In genomic region chr18:21180588-21180987, GRCh38 we compare ENCODE assay signal across 17 cellular contexts.
DNase-seq lines count a peak whose midpoint lies in the region; ATAC-seq and TF ChIP-seq lines count a peak whose summit lies in the region.
"Had no signal": no experiment of that assay in that cellular context is flagged by ENCODE, and none has a peak within 500 bp of the region (broad histone marks: within the 10 kb centered on the region; RNA-seq: fewer than 3 reads in every experiment).

No MANE protein-coding gene starts in this region.

- H3K4me1 ChIP-seq in GM23338 (ENCODE audit: insufficient read depth), result no peaks in the 10 kb centered on the region
- H3K4me1 ChIP-seq in right lobe of liver, result peaks cover 0 to 12% (median 2%) of the 10 kb centered on the region in 4 donors
- no peaks in the 10 kb centered on the region for H3K4me1 ChIP-seq in parathyroid adenoma
- H3K4me1 ChIP-seq in Karpas-422 (ENCODE audit: low read length), result no peaks in the 10 kb centered on the region
- H3K4me1 ChIP-seq: BLaER1 had no signal

- H3K36me3 Mint-ChIP-seq in GM23338 (ENCODE audit: low read depth) (no peaks in the 10 kb centered on the region), HFFc6 (ENCODE audit: low read depth) (no peaks in the 10 kb centered on the region)
- H3K36me3 Mint-ChIP-seq: CD14-positive monocyte; CD4-positive, alpha-beta memory T cell had no signal

- H3K27me3 Mint-ChIP-seq in GM23338 (ENCODE audit: insufficient read depth, low read depth, poor library complexity), result no peaks in the 10 kb centered on the region
- H3K27me3 Mint-ChIP-seq in HFFc6 (ENCODE audit: insufficient read depth), result no peaks in the 10 kb centered on the region
- H3K27me3 Mint-ChIP-seq: CD4-positive, alpha-beta memory T cell had no signal

- H3K9me2 ChIP-seq in GM23338 (ENCODE audit: insufficient read depth) (no peaks in the 10 kb centered on the region), SU-DHL-6 (replicated peaks; ENCODE audit: insufficient read depth, low read length) (no peaks in the 10 kb centered on the region), Karpas-422 (replicated peaks; ENCODE audit: insufficient read depth, low read length) (no peaks in the 10 kb centered on the region)

- H3K9me3 ChIP-seq in SU-DHL-6 (ENCODE audit: insufficient read depth, low read length) (no peaks in the 10 kb centered on the region), right lobe of liver (no peaks in the 10 kb centered on the region), parathyroid adenoma (ENCODE audit: control insufficient read depth, low read length) (no peaks in the 10 kb centered on the region), Karpas-422 (ENCODE audit: low read length) (no peaks in the 10 kb centered on the region)
- H3K9me3 ChIP-seq: BLaER1 had no signal

- H3K4me3 ChIP-seq in GM23338, result no peak overlapping the region
- no peak overlapping the region for H3K4me3 ChIP-seq in SU-DHL-6 (ENCODE audit: insufficient read depth, low read length, poor library complexity, severe bottlenecking)
- no peak overlapping the region for H3K4me3 ChIP-seq in right lobe of liver
- H3K4me3 ChIP-seq in parathyroid adenoma (ENCODE audit: low read depth, low read length), result no peak overlapping the region
- no peak overlapping the region for H3K4me3 ChIP-seq in Karpas-422 (ENCODE audit: low read length)
- H3K4me3 ChIP-seq: BLaER1, GM12878, GM23248 had no signal

- no peak for TF ChIP-seq POLR2A in right lobe of liver (IDR thresholded peaks at IDR 0.05)

- intact Hi-C loops in right lobe of liver (cut with DNase I), result no loop called here

- no peak for TF ChIP-seq CTCF in GM23338 (conservative IDR thresholded peaks at IDR 0.05; ENCODE audit: low read depth in 2 of 2)
- TF ChIP-seq CTCF in SU-DHL-6 (IDR thresholded peaks at IDR 0.05; ENCODE audit: insufficient read depth, low read length, poor library complexity, severe bottlenecking), result no peak
- no peak for TF ChIP-seq CTCF in right lobe of liver (IDR thresholded peaks at IDR 0.05)
- no peak for TF ChIP-seq CTCF in parathyroid adenoma (IDR thresholded peaks at IDR 0.05)
- no peak for TF ChIP-seq CTCF in HFFc6 (IDR thresholded peaks at IDR 0.05)

- H4K20me1 ChIP-seq in GM23338 (replicated peaks; ENCODE audit: insufficient read depth), result no peaks in the 10 kb centered on the region; the same call in 1 of the 2 replicates
- H4K20me1 ChIP-seq in SU-DHL-6 (ENCODE audit: low read depth, low read length), result no peaks in the 10 kb centered on the region
- no peaks in the 10 kb centered on the region for H4K20me1 ChIP-seq in Karpas-422 (ENCODE audit: insufficient read depth, low read depth, low read length)
- H4K20me1 ChIP-seq: BLaER1 had no signal

- H3K4me3 Mint-ChIP-seq in GM23338, result no peak overlapping the region
- no peak overlapping the region for H3K4me3 Mint-ChIP-seq in HFFc6
- H3K4me3 Mint-ChIP-seq: CD14-positive monocyte; CD4-positive, alpha-beta memory T cell had no signal

- H3K9me3 Mint-ChIP-seq in GM23338 (no peaks in the 10 kb centered on the region), HFFc6 (no peaks in the 10 kb centered on the region)
- H3K9me3 Mint-ChIP-seq: CD14-positive monocyte; CD4-positive, alpha-beta memory T cell had no signal

- H2AFZ ChIP-seq in GM23338 (no peak overlapping the region), SU-DHL-6 (ENCODE audit: low read depth, low read length, severe bottlenecking) (peak overlapping the region; percentile 8), parathyroid adenoma (peak overlapping the region; percentile 17), Karpas-422 (ENCODE audit: low read length) (no peak overlapping the region)

- WGBS in right lobe of liver (ENCODE audit: insufficient coverage, low coverage, low lambda C conversion rate, missing lambda C conversion rate), result 57% methylated on average over 3 of the region's 7 CpGs

- H3K27ac Mint-ChIP-seq in GM23338, result no peak overlapping the region
- no peak overlapping the region for H3K27ac Mint-ChIP-seq in HFFc6
- H3K27ac Mint-ChIP-seq: CD14-positive monocyte had no signal

- H3K9ac ChIP-seq in SU-DHL-6 (ENCODE audit: low read length), result no peak overlapping the region
- no peak overlapping the region for H3K9ac ChIP-seq in parathyroid adenoma
- no peak overlapping the region for H3K9ac ChIP-seq in Karpas-422 (ENCODE audit: low read length)
- H3K9ac ChIP-seq: BLaER1, GM23248 had no signal

- H3K4me2 ChIP-seq in GM23338 (no peak overlapping the region), SU-DHL-6 (ENCODE audit: low read depth, low read length, poor library complexity, severe bottlenecking) (no peak overlapping the region), parathyroid adenoma (ENCODE audit: low read length) (no peak overlapping the region), Karpas-422 (ENCODE audit: low read depth, low read length, poor library complexity, severe bottlenecking) (no peak overlapping the region)
- H3K4me2 ChIP-seq: BLaER1 had no signal

- H3K36me3 ChIP-seq in GM23338 (ENCODE audit: insufficient read depth) (no peaks in the 10 kb centered on the region), SU-DHL-6 (ENCODE audit: low read length) (no peaks in the 10 kb centered on the region), right lobe of liver (no peaks in the 10 kb centered on the region), parathyroid adenoma (ENCODE audit: control insufficient read depth, insufficient read depth, low read length) (no peaks in the 10 kb centered on the region), Karpas-422 (ENCODE audit: insufficient read depth, low read length) (no peaks in the 10 kb centered on the region)
- H3K36me3 ChIP-seq: BLaER1 had no signal

- no peak for ATAC-seq in GM23338
- peak; percentile 57 to 86 (median 79) for ATAC-seq in right lobe of liver

- no peaks in the 10 kb centered on the region for H3F3A ChIP-seq in GM23338 (replicated peaks; ENCODE audit: low read depth)
- H3F3A ChIP-seq in SU-DHL-6 (ENCODE audit: insufficient read depth), result no peaks in the 10 kb centered on the region

- DNase-seq in GM23338 (ENCODE audit: low spot score), result peak; percentile 19
- no peak for DNase-seq in right lobe of liver
- no peak for DNase-seq in DMS53 (lab: John Stamatoyannopoulos, UW)
- DNase-seq in HFFc6, result no peak
- DNase-seq in Karpas-422, result no peak
- DNase-seq: 8988T; Calu3; CD4-positive, alpha-beta memory T cell; DND-41; EL; GM23248; HCEC 1CT had no signal

- H3K27me3 ChIP-seq in GM23338 (ENCODE audit: insufficient read depth) (no peaks in the 10 kb centered on the region), SU-DHL-6 (ENCODE audit: low read length) (no peaks in the 10 kb centered on the region), right lobe of liver (no peaks in the 10 kb centered on the region), parathyroid adenoma (ENCODE audit: control insufficient read depth, insufficient read depth, low read length) (no peaks in the 10 kb centered on the region), Karpas-422 (ENCODE audit: low read length) (no peaks in the 10 kb centered on the region)
- H3K27me3 ChIP-seq: BLaER1 had no signal

- H3K27ac ChIP-seq in GM23338 (ENCODE audit: low read depth), result no peak overlapping the region
- H3K27ac ChIP-seq in SU-DHL-6 (ENCODE audit: low read depth, low read length), result no peak overlapping the region
- H3K27ac ChIP-seq in right lobe of liver, result no peak overlapping the region
- H3K27ac ChIP-seq in parathyroid adenoma, result no peak overlapping the region
- H3K27ac ChIP-seq in Karpas-422 (ENCODE audit: low read length), result no peak overlapping the region
- H3K27ac ChIP-seq: BLaER1, GM23248 had no signal

- H3K4me1 Mint-ChIP-seq in GM23338 (no peaks in the 10 kb centered on the region), HFFc6 (ENCODE audit: low read depth) (peaks cover 22% of the 10 kb centered on the region)

- H3K79me2 ChIP-seq in GM23338 (replicated peaks; ENCODE audit: insufficient read depth) (no peaks in the 10 kb centered on the region), SU-DHL-6 (ENCODE audit: insufficient read depth, low read length) (no peaks in the 10 kb centered on the region), parathyroid adenoma (no peaks in the 10 kb centered on the region), Karpas-422 (ENCODE audit: low read length) (no peaks in the 10 kb centered on the region)

TF ChIP-seq in GM23338, 12 proteins besides CTCF, POLR2A, EP300 and RAD21 (continues in another document):
- TF ChIP-seq ZNF114 (CRISPR knock-in tag; IDR thresholded peaks at IDR 0.05) (no peak), NANOG (IDR thresholded peaks at IDR 0.05; ENCODE audit: borderline replicate concordance) (no peak), CREB1 (CRISPR knock-in tag; IDR thresholded peaks at IDR 0.05; ENCODE audit: low read depth) (no peak), ZNF331 (CRISPR knock-in tag; IDR thresholded peaks at IDR 0.05; ENCODE audit: low read depth) (no peak), REST (IDR thresholded peaks at IDR 0.05; ENCODE audit: unreplicated experiment) (no peak), JUNB (IDR thresholded peaks at IDR 0.05; ENCODE audit: unreplicated experiment) (no peak)

Comparison
In these comparisons a context has a peak if more than half of its experiments do, and no peak if none do; other contexts are left out.
1. H2AFZ ChIP-seq: peak in SU-DHL-6 (single experiment) and parathyroid adenoma (single experiment); none in GM23338 (single experiment) and Karpas-422 (single experiment).